In genomic region chr9:89437772-89438171, GRCh38 we compare ENCODE assay signal across 13 cellular contexts.
A peak's percentile ranks its signal among the peaks of the same experiment; 100 is the strongest.
DNase-seq lines count a peak whose midpoint lies in the region; ATAC-seq and TF ChIP-seq lines count a peak whose summit lies in the region.
"Had no signal": no experiment of that assay in that cellular context is flagged by ENCODE, and none has a peak within 500 bp of the region (broad histone marks: within the 10 kb centered on the region; RNA-seq: fewer than 3 reads in every experiment).

No MANE protein-coding gene starts in this region.

- no peaks in the 10 kb centered on the region for H3F3A ChIP-seq in neural cell (ENCODE audit: insufficient read depth, low read length, poor library complexity, severe bottlenecking)

- peaks cover 99% of the 10 kb centered on the region for H3K4me1 ChIP-seq in CD4-positive, alpha-beta memory T cell (ENCODE audit: insufficient read depth, low read length)
- H3K4me1 ChIP-seq in KMS-11 (ENCODE audit: low read depth, poor library complexity, severe bottlenecking): peaks cover 94% of the 10 kb centered on the region

- H3K27me3 Mint-ChIP-seq in CD4-positive, alpha-beta memory T cell: no peaks in the 10 kb centered on the region
- H3K27me3 Mint-ChIP-seq: naive B cell had no signal

- intact Hi-C loops in CD4-positive, alpha-beta memory T cell (cut with micrococcal nuclease): loop anchor here (1.0 to 2.0 kb wide), 2 partner anchors 17 to 27 kb away; no protein-coding TSS in a partner anchor

- peak overlapping the region; percentile 52 for H3K27ac ChIP-seq in CD4-positive, alpha-beta memory T cell (ENCODE audit: low read depth, low read length)
- H3K27ac ChIP-seq in KMS-11 (peak overlapping the region; percentile 81), angular gyrus (ENCODE audit: low read depth, low read length) (peak overlapping the region; percentile 88), neural cell (ENCODE audit: low read length) (peak overlapping the region; percentile 5)

- peak overlapping the region; percentile 90 to 98 (median 95) for H3K27ac Mint-ChIP-seq in CD4-positive, alpha-beta memory T cell

- DNase-seq in CD4-positive, alpha-beta memory T cell: no peak
- DNase-seq in occipital lobe (lab: John Stamatoyannopoulos, UW): no peak
- DNase-seq in AG08395 (ENCODE audit: low spot score): no peak
- DNase-seq: left cardiac atrium, naive B cell, NCI-H446 treated with DMSO at 0.1 percent for 48 hours, T1000 had no signal

- POLR2A ChIA-PET in CD4-positive, alpha-beta memory T cell (lab: Charles Lee; ENCODE audit: partially characterized antibody): interaction anchor here (0.6 to 4.8 kb wide), 21 partner anchors 8 to 99 kb away, joined by 3 to 22 read pairs (median 5); partner anchors contain the start of gene SEMA4D

- peaks cover 61 to 96% (median 84%) of the 10 kb centered on the region in 4 donors for H3K4me1 Mint-ChIP-seq in CD4-positive, alpha-beta memory T cell

- H3K27me3 ChIP-seq in CD4-positive, alpha-beta memory T cell (ENCODE audit: insufficient read depth, low read length): no peaks in the 10 kb centered on the region
- H3K27me3 ChIP-seq in KMS-11 (ENCODE audit: insufficient read depth, low read depth) (no peaks in the 10 kb centered on the region), neural cell (ENCODE audit: insufficient read depth, low read depth, low read length) (no peaks in the 10 kb centered on the region)

- H3K9me3 Mint-ChIP-seq in CD4-positive, alpha-beta memory T cell: no peaks in the 10 kb centered on the region
- H3K9me3 Mint-ChIP-seq: naive B cell had no signal

- TF ChIP-seq CTCF in KMS-11 (conservative IDR thresholded peaks at IDR 0.05; ENCODE audit: low read depth, low read length) (no peak), neural cell (IDR thresholded peaks at IDR 0.05; ENCODE audit: poor library complexity, severe bottlenecking) (no peak)

- peaks cover 10 to 61% of the 10 kb centered on the region in 2 donors for H3K36me3 Mint-ChIP-seq in CD4-positive, alpha-beta memory T cell
- H3K36me3 Mint-ChIP-seq: naive B cell had no signal

- no peak for TF ChIP-seq EP300 in neural cell (conservative IDR thresholded peaks at IDR 0.05; ENCODE audit: poor library complexity, severe bottlenecking)

- CTCF ChIA-PET in CD4-positive, alpha-beta memory T cell (lab: Charles Lee; ENCODE audit: partially characterized antibody): interaction anchor here (0.7 to 13.8 kb wide), 8 partner anchors 12 to 112 kb away, joined by 3 to 166 read pairs (median 3); no protein-coding TSS in a partner anchor

- no peaks in the 10 kb centered on the region for H3K9me3 ChIP-seq in CD4-positive, alpha-beta memory T cell (ENCODE audit: control insufficient read depth in 1 of 2, low read length in 2 of 2)
- H3K9me3 ChIP-seq in neural cell (ENCODE audit: low read length): no peaks in the 10 kb centered on the region

- peaks cover 21% of the 10 kb centered on the region for H3K36me3 ChIP-seq in CD4-positive, alpha-beta memory T cell (ENCODE audit: insufficient read depth, low read length)
- H3K36me3 ChIP-seq in KMS-11 (ENCODE audit: insufficient read depth): no peaks in the 10 kb centered on the region; the same call in 1 of the 2 replicates
- no peaks in the 10 kb centered on the region for H3K36me3 ChIP-seq in neural cell (ENCODE audit: insufficient read depth, low read length)

- ATAC-seq in GM21515 (IDR thresholded peaks at IDR 0.05; ENCODE audit: unreplicated experiment): no peak
- ATAC-seq: Panc1, sciatic nerve had no signal

- no peak for TF ChIP-seq RAD21 in neural cell (conservative IDR thresholded peaks at IDR 0.05)

- H3K4me2 ChIP-seq in KMS-11 (peak overlapping the region; percentile 63), neural cell (ENCODE audit: low read length) (no peak overlapping the region)

- H3K79me2 ChIP-seq in KMS-11 (ENCODE audit: insufficient read depth, low read depth) (peaks cover 67% of the 10 kb centered on the region), neural cell (replicated peaks; ENCODE audit: insufficient read depth, low read length) (peaks cover 30% of the 10 kb centered on the region)

- H4K20me1 ChIP-seq in KMS-11 (ENCODE audit: insufficient read depth) (no peaks in the 10 kb centered on the region), neural cell (ENCODE audit: insufficient read depth) (no peaks in the 10 kb centered on the region)

- H2AFZ ChIP-seq in KMS-11 (ENCODE audit: low read depth): no peak overlapping the region
- no peak overlapping the region for H2AFZ ChIP-seq in neural cell (ENCODE audit: low read depth, low read length)

- H3K9me2 ChIP-seq in neural cell (ENCODE audit: insufficient read depth, low read length): no peaks in the 10 kb centered on the region

- H3K4me3 ChIP-seq in CD4-positive, alpha-beta memory T cell (ENCODE audit: low read length in 2 of 2): peak overlapping the region in 1 of 2 donors; percentile 17
- no peak overlapping the region for H3K4me3 ChIP-seq in KMS-11 (IDR thresholded peaks at IDR 0.05; ENCODE audit: insufficient read depth, low read depth, low read length)
- H3K4me3 ChIP-seq in neural cell (ENCODE audit: low read length): no peak overlapping the region

- H3K4me3 Mint-ChIP-seq in CD4-positive, alpha-beta memory T cell: peak overlapping the region; percentile 57 to 85 (median 74)

- H3K9ac ChIP-seq in KMS-11 (peak overlapping the region; percentile 7; the same call in 1 of the 2 replicates), neural cell (ENCODE audit: low read length) (no peak overlapping the region)

TF ChIP-seq in neural cell, 6 proteins besides CTCF, POLR2A, EP300 and RAD21:
- TF ChIP-seq, protein P1, sequence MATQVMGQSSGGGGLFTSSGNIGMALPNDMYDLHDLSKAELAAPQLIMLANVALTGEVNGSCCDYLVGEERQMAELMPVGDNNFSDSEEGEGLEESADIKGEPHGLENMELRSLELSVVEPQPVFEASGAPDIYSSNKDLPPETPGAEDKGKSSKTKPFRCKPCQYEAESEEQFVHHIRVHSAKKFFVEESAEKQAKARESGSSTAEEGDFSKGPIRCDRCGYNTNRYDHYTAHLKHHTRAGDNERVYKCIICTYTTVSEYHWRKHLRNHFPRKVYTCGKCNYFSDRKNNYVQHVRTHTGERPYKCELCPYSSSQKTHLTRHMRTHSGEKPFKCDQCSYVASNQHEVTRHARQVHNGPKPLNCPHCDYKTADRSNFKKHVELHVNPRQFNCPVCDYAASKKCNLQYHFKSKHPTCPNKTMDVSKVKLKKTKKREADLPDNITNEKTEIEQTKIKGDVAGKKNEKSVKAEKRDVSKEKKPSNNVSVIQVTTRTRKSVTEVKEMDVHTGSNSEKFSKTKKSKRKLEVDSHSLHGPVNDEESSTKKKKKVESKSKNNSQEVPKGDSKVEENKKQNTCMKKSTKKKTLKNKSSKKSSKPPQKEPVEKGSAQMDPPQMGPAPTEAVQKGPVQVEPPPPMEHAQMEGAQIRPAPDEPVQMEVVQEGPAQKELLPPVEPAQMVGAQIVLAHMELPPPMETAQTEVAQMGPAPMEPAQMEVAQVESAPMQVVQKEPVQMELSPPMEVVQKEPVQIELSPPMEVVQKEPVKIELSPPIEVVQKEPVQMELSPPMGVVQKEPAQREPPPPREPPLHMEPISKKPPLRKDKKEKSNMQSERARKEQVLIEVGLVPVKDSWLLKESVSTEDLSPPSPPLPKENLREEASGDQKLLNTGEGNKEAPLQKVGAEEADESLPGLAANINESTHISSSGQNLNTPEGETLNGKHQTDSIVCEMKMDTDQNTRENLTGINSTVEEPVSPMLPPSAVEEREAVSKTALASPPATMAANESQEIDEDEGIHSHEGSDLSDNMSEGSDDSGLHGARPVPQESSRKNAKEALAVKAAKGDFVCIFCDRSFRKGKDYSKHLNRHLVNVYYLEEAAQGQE (IDR thresholded peaks at IDR 0.05; ENCODE audit: borderline replicate concordance): no peak
- TF ChIP-seq EZH2 (IDR thresholded peaks at IDR 0.05; ENCODE audit: borderline replicate concordance, insufficient read depth, low read length, poor library complexity, severe bottlenecking): no peak
- TF ChIP-seq SMC3 (conservative IDR thresholded peaks at IDR 0.05; ENCODE audit: poor library complexity): no peak
- TF ChIP-seq POLR2AphosphoS5 (IDR thresholded peaks at IDR 0.05): no peak
- TF ChIP-seq TAF1 (IDR thresholded peaks at IDR 0.05; ENCODE audit: low read depth): no peak
- no peak for TF ChIP-seq MXI1 (conservative IDR thresholded peaks at IDR 0.05; ENCODE audit: poor library complexity, severe bottlenecking)

Comparison
In these comparisons a context has a peak if more than half of its experiments do, and no peak if none do; other contexts are left out.
1. H3K27ac ChIP-seq: peak in every context shown above with its lines; median percentile 88 in angular gyrus; 81 in KMS-11; 52 in CD4-positive, alpha-beta memory T cell; 5 in neural cell.